Comparison of ENCODE assay signal across 11 cellular contexts in genomic region chr6:63272397-63272796, GRCh38. TPM values are rescaled to one million over a fixed set of nuclear protein-coding genes. Genes with fewer than 3 reads are reported as not detected.
DNase-seq lines count a peak whose midpoint lies in the region; ATAC-seq, FAIRE-seq and TF ChIP-seq lines count a peak whose summit lies in the region.
"Had no signal": no experiment of that assay in that cellular context is flagged by ENCODE, and none has a peak within 500 bp of the region (broad histone marks: within the 10 kb centered on the region; RNA-seq: fewer than 3 reads in every experiment).

No MANE protein-coding gene starts in this region.

- H3K27me3 ChIP-seq in gastroesophageal sphincter, result no peaks in the 10 kb centered on the region
- H3K27me3 ChIP-seq: BLaER1 treated with 17β-estradiol and CSF1 and Interleukin-3, amounts not matched to agents 10 nM and 100 nM had no signal

- no peak for TF ChIP-seq CTCF in endothelial cell (IDR thresholded peaks at IDR 0.05; ENCODE audit: unreplicated experiment)
- peak in 1 of 4 experiments; percentile 21 for TF ChIP-seq CTCF in gastroesophageal sphincter (IDR thresholded peaks at IDR 0.05)

- no peaks in the 10 kb centered on the region for H3K9me3 ChIP-seq in gastroesophageal sphincter
- H3K9me3 ChIP-seq: BLaER1 treated with 17β-estradiol and CSF1 and Interleukin-3, amounts not matched to agents 10 nM and 100 nM had no signal

- DNase-seq in NCI-H2107 treated with DMSO at 0.1 percent for 48 hours (lab: John Stamatoyannopoulos, UW; ENCODE audit: unreplicated experiment) (peak; percentile 5), NCI-H2107 (lab: John Stamatoyannopoulos, UW) (no peak), NCI-H748 treated with DMSO at 0.1 percent for 48 hours (lab: John Stamatoyannopoulos, UW) (peak; percentile 64), skeletal muscle cell (ENCODE audit: low read depth) (peak; percentile 0), endothelial cell (ENCODE audit: low spot score) (no peak)
- DNase-seq: Right ventricle myocardium superior had no signal

- peaks cover 9% of the 10 kb centered on the region for H3K9me3 Mint-ChIP-seq in endothelial cell (ENCODE audit: unreplicated experiment)

- WGBS in gastroesophageal sphincter (ENCODE audit: low coverage in 1 of 2), 2 donors, result 5 to 9% methylated on average over 1 of the region's 1 CpG

- no peak overlapping the region for H3K4me3 Mint-ChIP-seq in endothelial cell (ENCODE audit: unreplicated experiment)

- no peak for TF ChIP-seq EP300 in gastroesophageal sphincter (IDR thresholded peaks at IDR 0.05)

- no peak overlapping the region for H3K27ac ChIP-seq in gastroesophageal sphincter
- H3K27ac ChIP-seq: BLaER1 treated with 17β-estradiol and CSF1 and Interleukin-3, amounts not matched to agents 10 nM and 100 nM had no signal

- H3K36me3 ChIP-seq in gastroesophageal sphincter, result no peaks in the 10 kb centered on the region
- H3K36me3 ChIP-seq: BLaER1 treated with 17β-estradiol and CSF1 and Interleukin-3, amounts not matched to agents 10 nM and 100 nM had no signal

- no peaks in the 10 kb centered on the region for H3K4me1 Mint-ChIP-seq in endothelial cell (ENCODE audit: unreplicated experiment)

- H3K27me3 Mint-ChIP-seq in endothelial cell (ENCODE audit: unreplicated experiment), result peaks cover 5% of the 10 kb centered on the region

- no peak overlapping the region for H3K27ac Mint-ChIP-seq in endothelial cell (ENCODE audit: unreplicated experiment)

- no peak for TF ChIP-seq POLR2A in gastroesophageal sphincter (IDR thresholded peaks at IDR 0.05)

- no peak overlapping the region for H3K4me3 ChIP-seq in skeletal muscle cell (ENCODE audit: low read depth, low read length)
- no peak overlapping the region for H3K4me3 ChIP-seq in gastroesophageal sphincter
- H3K4me3 ChIP-seq: BLaER1 treated with 17β-estradiol and CSF1 and Interleukin-3, amounts not matched to agents 10 nM and 100 nM had no signal

- H3K4me1 ChIP-seq in gastroesophageal sphincter, result no peaks in the 10 kb centered on the region
- H3K4me1 ChIP-seq: BLaER1 treated with 17β-estradiol and CSF1 and Interleukin-3, amounts not matched to agents 10 nM and 100 nM had no signal

- ATAC-seq in GM21381 (IDR thresholded peaks at IDR 0.05; ENCODE audit: unreplicated experiment), result no peak
- ATAC-seq in gastroesophageal sphincter, result no peak

- no peaks in the 10 kb centered on the region for H3K36me3 Mint-ChIP-seq in endothelial cell (ENCODE audit: low read depth, unreplicated experiment)

- FAIRE-seq in endometrium (lab: Jason Lieb, UNC), result peak; percentile 97

RNA-seq across cellular contexts. Expression of gene LGSN, which starts 47.4 kb away (rescaled TPM):
- total RNA-seq in endothelial cell (ENCODE audit: unreplicated experiment) (not detected), gastroesophageal sphincter (not detected)
- total RNA-seq: Right ventricle myocardium superior, urinary bladder had no signal

Comparison
In these comparisons a context has a peak if more than half of its experiments do, and no peak if none do; other contexts are left out.
1. DNase-seq: peak in NCI-H2107 treated with DMSO at 0.1 percent for 48 hours (single experiment), NCI-H748 treated with DMSO at 0.1 percent for 48 hours (single experiment) and skeletal muscle cell (single experiment); none in NCI-H2107 (single experiment) and endothelial cell (single experiment).